8 cellular contexts compared by ENCODE assay signal in the genomic region with DNA sequence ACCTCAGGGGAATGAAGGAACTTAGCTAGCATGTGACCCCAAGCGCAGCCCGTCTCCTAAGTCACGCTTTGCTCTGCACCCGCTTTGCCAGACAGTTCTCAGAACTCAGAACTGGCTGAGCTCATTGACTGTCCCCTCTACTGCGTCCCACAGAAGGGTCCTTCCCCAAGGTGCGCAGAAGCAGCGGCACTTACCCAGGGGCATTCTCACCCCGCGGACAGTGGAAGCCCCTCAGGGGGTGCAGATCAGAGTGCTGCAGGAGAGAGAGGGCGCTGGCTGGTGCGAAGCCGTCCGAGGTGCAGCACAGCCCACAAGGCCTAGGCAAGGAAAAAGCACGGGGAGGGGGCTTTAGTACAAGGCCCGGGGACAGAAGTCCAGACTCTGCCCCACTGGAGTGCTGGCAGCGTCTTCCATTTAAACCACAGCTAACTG. TPM values are rescaled to one million over a fixed set of nuclear protein-coding genes. Genes with fewer than 3 reads are reported as not detected.
A peak's percentile ranks its signal among the peaks of the same experiment; 100 is the strongest.
DNase-seq lines count a peak whose midpoint lies in the region; ATAC-seq, FAIRE-seq and TF ChIP-seq lines count a peak whose summit lies in the region.

No MANE protein-coding gene starts in this region.

- peaks cover 24% of the 10 kb centered on the region for H3K4me1 Mint-ChIP-seq in WTC11

- peak overlapping the region; percentile 82 for H3K56ac ChIP-seq in H1 (replicated peaks; ENCODE audit: insufficient read length, low read depth, low read length)

- H4K5ac ChIP-seq in H1 (ENCODE audit: insufficient read length, low read depth, low read length), result peak overlapping the region; percentile 56

- H3K9me3 Mint-ChIP-seq in WTC11, result no peaks in the 10 kb centered on the region

- H3K27ac ChIP-seq in H1 (ENCODE audit: low read depth, low read length), result peak overlapping the region; percentile 89
- H3K27ac ChIP-seq in muscle layer of colon (ENCODE audit: low read depth, low read length), result peak overlapping the region; percentile 71

- peak overlapping the region; percentile 81 for H3K4ac ChIP-seq in H1 (replicated peaks; ENCODE audit: insufficient read length, low read depth, low read length)

- H3K79me2 ChIP-seq in H1 (ENCODE audit: control insufficient read depth in 1 of 2, insufficient read depth in 2 of 2, low read length in 2 of 2), result peaks cover 38 to 52% of the 10 kb centered on the region in 2 experiments

- H3K27me3 Mint-ChIP-seq in WTC11 (ENCODE audit: low read depth), result peaks cover 1% of the 10 kb centered on the region; the same call in 1 of the 2 replicates

- H2BK120ac ChIP-seq in H1 (replicated peaks; ENCODE audit: low read depth, low read length), result no peak overlapping the region

- peak overlapping the region; percentile 97 to 99 for H3K4me2 ChIP-seq in H1 (ENCODE audit: insufficient read depth in 1 of 2, low read depth in 2 of 2, low read length in 2 of 2)

- H3K4me3 Mint-ChIP-seq in WTC11, result peak overlapping the region; percentile 95

- H3K14ac ChIP-seq in H1 (ENCODE audit: insufficient read length), result no peak overlapping the region

- ATAC-seq in HG02870 (IDR thresholded peaks at IDR 0.05; ENCODE audit: unreplicated experiment) (peak; percentile 26), WTC11 (no peak; the same call in 1 of the 2 replicates), GM21423 (IDR thresholded peaks at IDR 0.05; ENCODE audit: unreplicated experiment) (no peak)

- H3K36me3 Mint-ChIP-seq in WTC11, result peaks cover 50% of the 10 kb centered on the region

- H3K9ac ChIP-seq in H1 (replicated peaks in 1 of 4; ENCODE audit: extremely low read depth in 1 of 4, low read depth in 3 of 4, low read length in 3 of 4) (peak overlapping the region; percentile 87 to 94 (median 92)), muscle layer of colon (ENCODE audit: low read length) (peak overlapping the region; percentile 67)

- no peak overlapping the region for H2BK15ac ChIP-seq in H1 (ENCODE audit: low read length)

- H3K23ac ChIP-seq in H1 (ENCODE audit: insufficient read length), result no peak overlapping the region

- no peak for TF ChIP-seq POLR2A in H1 (IDR thresholded peaks at IDR 0.05; ENCODE audit: control extremely low read depth in 1 of 2, low read depth in 2 of 2, low read length in 2 of 2)

- peak overlapping the region; percentile 89 for H3K27ac Mint-ChIP-seq in WTC11

- H4K8ac ChIP-seq in H1 (ENCODE audit: extremely low read depth, insufficient read depth, low read length), result no peak overlapping the region; the same call in 1 of the 2 replicates

- no peak for TF ChIP-seq CTCF in WTC11 (IDR thresholded peaks at IDR 0.05)
- TF ChIP-seq CTCF in H1 (IDR thresholded peaks at IDR 0.05; ENCODE audit: control extremely low read depth in 1 of 3, insufficient read depth in 1 of 3, low read depth in 1 of 3, low read length in 3 of 3), result no peak

- H2BK20ac ChIP-seq in H1 (ENCODE audit: low read length), result no peak overlapping the region

- H3K36me3 ChIP-seq in H1 (ENCODE audit: control insufficient read depth in 2 of 4, insufficient read depth in 4 of 4, low read length in 3 of 4) (peaks cover 29 to 52% (median 42%) of the 10 kb centered on the region in 4 experiments), muscle layer of colon (ENCODE audit: insufficient read depth, low read length) (peaks cover 44% of the 10 kb centered on the region)

- peaks cover 0 to 17% (median 7%) of the 10 kb centered on the region in 4 experiments; a peak in 6 of 7 replicates for H3K4me1 ChIP-seq in H1 (replicated peaks in 1 of 4; ENCODE audit: control insufficient read depth in 3 of 4, insufficient read depth in 4 of 4, low read length in 3 of 4)
- H3K4me1 ChIP-seq in muscle layer of colon (ENCODE audit: insufficient read depth, low read length), result peaks cover 10% of the 10 kb centered on the region

- POLR2A ChIA-PET in WTC11 (lab: Charles Lee), result interaction anchor here (1.5 to 2.0 kb wide), 3 partner anchors 9 to 38 kb away, joined by 7 to 21 read pairs (median 19); a partner anchor contains a TSS
- POLR2A ChIA-PET in H1 (lab: Charles Lee; ENCODE audit: partially characterized antibody), result interaction anchor here (0.6 to 13.7 kb wide), 16 partner anchors 14 to 1038 kb away, joined by 3 to 420 read pairs (median 4); a partner anchor contains a TSS

- H2BK5ac ChIP-seq in H1 (ENCODE audit: low read depth, low read length), result peak overlapping the region; percentile 50

- peak overlapping the region; percentile 85 for H3K18ac ChIP-seq in H1 (ENCODE audit: extremely low read depth, low read length)

- H3K27me3 ChIP-seq in H1 (replicated peaks in 1 of 4; ENCODE audit: control insufficient read depth in 3 of 4, extremely low read depth in 1 of 4, insufficient read depth in 3 of 4, low read length in 3 of 4) (no peaks in the 10 kb centered on the region), muscle layer of colon (ENCODE audit: control insufficient read depth in 1 of 2, insufficient read depth in 2 of 2, low read length in 2 of 2) (no peaks in the 10 kb centered on the region)

- peaks cover 29 to 36% of the 10 kb centered on the region in 2 experiments for H4K20me1 ChIP-seq in H1 (replicated peaks in 1 of 2; ENCODE audit: control insufficient read depth in 1 of 2, insufficient read depth in 2 of 2, low read length in 2 of 2)

- H2AK5ac ChIP-seq in H1 (ENCODE audit: low read depth, low read length), result peak overlapping the region; percentile 48

- CTCF ChIA-PET in WTC11 (lab: Charles Lee), result interaction anchor here (1.1 to 5.6 kb wide), 7 partner anchors 13 to 103 kb away, joined by 4 to 65 read pairs (median 7); a partner anchor contains a TSS
- CTCF ChIA-PET in H1 (lab: Charles Lee; ENCODE audit: partially characterized antibody), result interaction anchor here (0.7 to 7.4 kb wide), 15 partner anchors 9 to 211 kb away, joined by 3 to 85 read pairs (median 4); a partner anchor contains a TSS

- no peak for TF ChIP-seq EP300 in H1 (IDR thresholded peaks at IDR 0.05; ENCODE audit: borderline replicate concordance in 1 of 2, low read depth in 2 of 2, low read length in 2 of 2)

- TF ChIP-seq RAD21 in H1 (IDR thresholded peaks at IDR 0.05 in 1 of 2, conservative IDR thresholded peaks at IDR 0.05 in 1 of 2; ENCODE audit: low read depth in 2 of 2, low read length in 2 of 2), result no peak

- no peak overlapping the region for H2BK12ac ChIP-seq in H1 (ENCODE audit: low read depth, low read length)

- peak; percentile 42 to 47 for DNase-seq in AML-193 (lab: John Stamatoyannopoulos, UW)
- no peak for DNase-seq in WTC11 (ENCODE audit: low spot score)
- no peak for DNase-seq in H1 (ENCODE audit: low read depth in 1 of 2, low spot score in 2 of 2)
- DNase-seq in HPDE6-E6E7 (ENCODE audit: extremely low spot score), result no peak
- DNase-seq in NCI-H524 treated with DMSO at 0.1 percent for 48 hours (lab: John Stamatoyannopoulos, UW), result no peak

- H3K23me2 ChIP-seq in H1 (ENCODE audit: low read depth, low read length), result peaks cover 10% of the 10 kb centered on the region

- no peak for FAIRE-seq in H1 (lab: Jason Lieb, UNC)

- 6% methylated on average over 16 of the region's 16 CpGs; no CpG with 5 or more reads in 1 of the 2 experiments for WGBS in H1 (ENCODE audit: extremely low coverage in 1 of 2, insufficient coverage in 1 of 2, insufficient read length in 1 of 2, insufficient replicate concordance in 2 of 2, low coverage in 1 of 2, low lambda C conversion rate in 2 of 2, missing lambda C conversion rate in 1 of 2), 2 experiments

- H4K91ac ChIP-seq in H1 (replicated peaks; ENCODE audit: insufficient read length, low read length), result peak overlapping the region; percentile 69

- no peaks in the 10 kb centered on the region for H3K9me3 ChIP-seq in H1 (ENCODE audit: insufficient read depth in 2 of 2, low read depth in 1 of 2, low read length in 1 of 2)
- H3K9me3 ChIP-seq in muscle layer of colon (ENCODE audit: low read length), result no peaks in the 10 kb centered on the region

- peak overlapping the region; percentile 75 to 97 (median 94) for H3K4me3 ChIP-seq in H1 (ENCODE audit: extremely low read depth in 1 of 4, insufficient read depth in 2 of 4, low read depth in 3 of 4, low read length in 4 of 4)
- H3K4me3 ChIP-seq in muscle layer of colon (ENCODE audit: low read depth in 1 of 2, low read length in 2 of 2), result peak overlapping the region; percentile 52 to 80

- no peak overlapping the region for H2AFZ ChIP-seq in H1 (ENCODE audit: low read length)

- peaks cover 29% of the 10 kb centered on the region for H3K79me1 ChIP-seq in H1 (ENCODE audit: low read depth, low read length)

TF ChIP-seq in H1, 55 proteins besides CTCF, POLR2A, EP300 and RAD21 (continues in another document):
- TF ChIP-seq CEBPB (IDR thresholded peaks at IDR 0.05; ENCODE audit: low read depth, low read length) (no peak), SAP30 (IDR thresholded peaks at IDR 0.05; ENCODE audit: insufficient read depth, insufficient replicate concordance, low read length) (peak; percentile 61), POU5F1 (IDR thresholded peaks at IDR 0.05; ENCODE audit: low read depth, low read length) (no peak)
- TF ChIP-seq, protein P1, sequence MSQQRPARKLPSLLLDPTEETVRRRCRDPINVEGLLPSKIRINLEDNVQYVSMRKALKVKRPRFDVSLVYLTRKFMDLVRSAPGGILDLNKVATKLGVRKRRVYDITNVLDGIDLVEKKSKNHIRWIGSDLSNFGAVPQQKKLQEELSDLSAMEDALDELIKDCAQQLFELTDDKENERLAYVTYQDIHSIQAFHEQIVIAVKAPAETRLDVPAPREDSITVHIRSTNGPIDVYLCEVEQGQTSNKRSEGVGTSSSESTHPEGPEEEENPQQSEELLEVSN (IDR thresholded peaks at IDR 0.05), result no peak

RNA-seq across cellular contexts. Expression of a gene that starts 0.8 kb away (rescaled TPM):
- total RNA-seq in WTC11 (2021), result 52.0 to 71.6 TPM (median 57.4 TPM) in 3 replicates
- total RNA-seq in H1 (2021; fragmentation: NEBNext Ultra II Directional; extraction: Animal tissue kit (Norgen Biotek cat#: 25700)), result 59.8 and 63.1 TPM in 2 replicates
- 59.4 and 74.4 TPM in 2 replicates for polyA plus RNA-seq in H1 (2011; rRNA removed)
- 64.2 TPM for polyA plus RNA-seq in H1 (2011; cell fraction: cytosol; rRNA removed)
- 124 TPM for polyA plus RNA-seq in H1 (2011; cell fraction: nucleus; rRNA removed)
- 52.5 to 70.9 TPM (median 66.4 TPM) in 4 replicates for polyA plus RNA-seq in H1 (2012, experiment 1 of 2)
- polyA plus RNA-seq in H1 (2012, experiment 2 of 2), result 64.6 TPM
- polyA plus RNA-seq in H1 (2013, experiment 1 of 2), result 64.7 TPM
- 63.4 TPM for polyA plus RNA-seq in H1 (2013, experiment 2 of 2)
- 38.6 and 54.0 TPM in 2 replicates for polyA minus RNA-seq in H1 (2011; rRNA and poly(A)+ RNA removed)
- 35.5 TPM for polyA minus RNA-seq in H1 (2011; cell fraction: cytosol; rRNA and poly(A)+ RNA removed)
- polyA minus RNA-seq in H1 (2011; cell fraction: nucleus; rRNA and poly(A)+ RNA removed), result 66.0 TPM

RNA-seq across cellular contexts. Expression of a gene that starts 38.3 kb away (rescaled TPM):
- total RNA-seq in WTC11 (2021), result 29.4 to 36.7 TPM (median 31.4 TPM) in 3 replicates
- 33.8 and 35.1 TPM in 2 replicates for total RNA-seq in H1 (2021; fragmentation: NEBNext Ultra II Directional; extraction: Animal tissue kit (Norgen Biotek cat#: 25700))
- 9.2 and 10.6 TPM in 2 replicates for polyA plus RNA-seq in H1 (2011; rRNA removed)
- 11.4 TPM for polyA plus RNA-seq in H1 (2011; cell fraction: cytosol; rRNA removed)
- 14.1 TPM for polyA plus RNA-seq in H1 (2011; cell fraction: nucleus; rRNA removed)
- 13.1 to 23.1 TPM (median 17.6 TPM) in 4 replicates for polyA plus RNA-seq in H1 (2012, experiment 1 of 2)
- 1.3 TPM for polyA plus RNA-seq in H1 (2012, experiment 2 of 2)
- polyA plus RNA-seq in H1 (2013, experiment 1 of 2), result 15.9 TPM
- polyA plus RNA-seq in H1 (2013, experiment 2 of 2), result 14.4 TPM
- polyA minus RNA-seq in H1 (2011; rRNA and poly(A)+ RNA removed), result 38.8 and 46.1 TPM in 2 replicates
- polyA minus RNA-seq in H1 (2011; cell fraction: cytosol; rRNA and poly(A)+ RNA removed), result 21.9 TPM
- 55.1 TPM for polyA minus RNA-seq in H1 (2011; cell fraction: nucleus; rRNA and poly(A)+ RNA removed)

Comparison
In these comparisons a context has a peak if more than half of its experiments do, and no peak if none do; other contexts are left out.
1. DNase-seq: peak in AML-193 (2 of 2); none in WTC11 (single experiment), H1 (0 of 2), HPDE6-E6E7 (single experiment) and NCI-H524 treated with DMSO at 0.1 percent for 48 hours (single experiment).